In the genomic region with DNA sequence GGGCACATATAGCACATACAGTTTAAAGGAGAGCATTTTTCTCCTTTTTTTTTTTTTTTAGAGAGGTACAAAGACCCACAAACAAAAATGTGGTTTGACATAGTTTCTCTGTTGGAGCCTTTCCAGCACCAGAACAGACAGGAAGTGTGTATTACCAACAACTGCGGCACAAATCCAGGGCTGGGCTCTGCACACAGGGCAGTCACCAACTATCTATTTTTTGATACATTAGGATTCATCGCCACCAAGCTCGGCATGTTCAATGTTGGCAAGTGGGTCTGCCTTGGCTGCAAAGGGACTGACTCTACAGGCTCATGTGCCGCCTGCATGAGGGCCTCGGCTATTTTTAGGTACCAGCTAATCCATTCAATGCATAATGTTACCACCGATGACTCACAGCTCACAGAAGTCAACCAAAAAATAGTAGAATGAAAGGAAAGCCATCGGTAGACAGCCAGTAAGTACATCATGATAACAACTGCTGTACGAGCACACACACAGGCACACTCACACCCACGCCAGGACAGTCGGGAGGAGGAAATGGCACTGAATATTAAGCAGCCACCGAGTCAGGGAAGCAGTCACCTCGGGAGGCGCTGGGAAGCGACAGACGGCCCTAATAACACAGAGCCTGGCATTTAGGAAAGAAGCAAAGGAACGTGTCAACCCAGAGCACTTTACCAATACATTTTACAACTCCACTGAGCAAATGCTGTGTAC, we compare ENCODE assay signal across 8 cellular contexts.
DNase-seq lines count a peak whose midpoint lies in the region; ATAC-seq and TF ChIP-seq lines count a peak whose summit lies in the region.

No MANE protein-coding gene starts in this region.

- H3K9me3 ChIP-seq in esophagus squamous epithelium: no peaks in the 10 kb centered on the region

- H3K27ac ChIP-seq in esophagus squamous epithelium: peak overlapping the region; percentile 67 to 89 (median 85)

- H3K27me3 Mint-ChIP-seq in activated T-cell treated with anti-CD3 and anti-CD28 coated beads, Interleukin-2, amount 50 U/mL, for 24 hours: no peaks in the 10 kb centered on the region
- no peaks in the 10 kb centered on the region for H3K27me3 Mint-ChIP-seq in natural killer cell treated with Interleukin-12 subunit alpha and Interleukin-12 subunit beta and Interleukin-15 and Interleukin-18, amount 100 ng/mL, for 72 hours
- H3K27me3 Mint-ChIP-seq in stimulated activated naive CD8-positive, alpha-beta T cell treated with anti-CD3 and anti-CD28 coated beads, Interleukin-15, Interleukin-2, amounts not matched to agents 100 ng/mL and 50 ng/mL, for 24 hours: no peaks in the 10 kb centered on the region

- DNase-seq in activated gamma-delta T cell treated with Interleukin-2 at 50 U/mL for 16 hours (peak; percentile 54), activated gamma-delta T cell (lab: John Stamatoyannopoulos, UW) (no peak), OCI-M1 (lab: John Stamatoyannopoulos, UW) (peak; percentile 94), esophagus squamous epithelium (lab: John Stamatoyannopoulos, UW) (no peak)
- peak; percentile 81 for DNase-seq in activated T-cell treated with anti-CD3 and anti-CD28 coated beads, Interleukin-2, amount 50 U/mL, for 24 hours
- DNase-seq in natural killer cell treated with Interleukin-12 subunit alpha and Interleukin-12 subunit beta and Interleukin-15 and Interleukin-18, amount 100 ng/mL, for 72 hours (ENCODE audit: low spot score): peak; percentile 81

- peaks cover 16 to 71% (median 44%) of the 10 kb centered on the region in 3 donors for H3K4me1 ChIP-seq in esophagus squamous epithelium

- H3K27me3 ChIP-seq in esophagus squamous epithelium: no peaks in the 10 kb centered on the region

- no peaks in the 10 kb centered on the region for H3K9me3 Mint-ChIP-seq in activated T-cell treated with anti-CD3 and anti-CD28 coated beads, Interleukin-2, amount 50 U/mL, for 24 hours
- no peaks in the 10 kb centered on the region for H3K9me3 Mint-ChIP-seq in natural killer cell treated with Interleukin-12 subunit alpha and Interleukin-12 subunit beta and Interleukin-15 and Interleukin-18, amount 100 ng/mL, for 72 hours
- no peaks in the 10 kb centered on the region for H3K9me3 Mint-ChIP-seq in stimulated activated naive CD8-positive, alpha-beta T cell treated with anti-CD3 and anti-CD28 coated beads, Interleukin-15, Interleukin-2, amounts not matched to agents 100 ng/mL and 50 ng/mL, for 24 hours

- H3K4me3 Mint-ChIP-seq in activated T-cell treated with anti-CD3 and anti-CD28 coated beads, Interleukin-2, amount 50 U/mL, for 24 hours: peak overlapping the region; percentile 63
- H3K4me3 Mint-ChIP-seq in natural killer cell treated with Interleukin-12 subunit alpha and Interleukin-12 subunit beta and Interleukin-15 and Interleukin-18, amount 100 ng/mL, for 72 hours: peak overlapping the region; percentile 85
- peak overlapping the region; percentile 72 for H3K4me3 Mint-ChIP-seq in stimulated activated naive CD8-positive, alpha-beta T cell treated with anti-CD3 and anti-CD28 coated beads, Interleukin-15, Interleukin-2, amounts not matched to agents 100 ng/mL and 50 ng/mL, for 24 hours

- H3K27ac Mint-ChIP-seq in activated T-cell treated with anti-CD3 and anti-CD28 coated beads, Interleukin-2, amount 50 U/mL, for 24 hours: peak overlapping the region; percentile 91
- peak overlapping the region; percentile 80 to 93 for H3K27ac Mint-ChIP-seq in natural killer cell treated with Interleukin-12 subunit alpha and Interleukin-12 subunit beta and Interleukin-15 and Interleukin-18, amount 100 ng/mL, for 72 hours
- peak overlapping the region; percentile 87 for H3K27ac Mint-ChIP-seq in stimulated activated naive CD8-positive, alpha-beta T cell treated with anti-CD3 and anti-CD28 coated beads, Interleukin-15, Interleukin-2, amounts not matched to agents 100 ng/mL and 50 ng/mL, for 24 hours

- intact Hi-C loops in esophagus squamous epithelium (cut with DNase I): no loop called here

- WGBS in esophagus squamous epithelium, 2 donors: 0 to 7% methylated on average over 12 to 15 of the region's 16 CpGs

- H3K36me3 ChIP-seq in esophagus squamous epithelium: peaks cover 0 to 6% (median 0%) of the 10 kb centered on the region in 3 donors

- peak overlapping the region; percentile 5 to 52 (median 18) for H3K4me3 ChIP-seq in esophagus squamous epithelium

- peak; percentile 55 for ATAC-seq in HG03097 (IDR thresholded peaks at IDR 0.05; ENCODE audit: low FRiP score, unreplicated experiment)
- ATAC-seq in natural killer cell treated with Interleukin-12 subunit alpha and Interleukin-12 subunit beta and Interleukin-15 and Interleukin-18, amount 100 ng/mL, for 72 hours: peak; percentile 69 to 71

- peaks cover 8% of the 10 kb centered on the region for H3K36me3 Mint-ChIP-seq in activated T-cell treated with anti-CD3 and anti-CD28 coated beads, Interleukin-2, amount 50 U/mL, for 24 hours (ENCODE audit: low read depth)
- H3K36me3 Mint-ChIP-seq in natural killer cell treated with Interleukin-12 subunit alpha and Interleukin-12 subunit beta and Interleukin-15 and Interleukin-18, amount 100 ng/mL, for 72 hours: no peaks in the 10 kb centered on the region
- H3K36me3 Mint-ChIP-seq in stimulated activated naive CD8-positive, alpha-beta T cell treated with anti-CD3 and anti-CD28 coated beads, Interleukin-15, Interleukin-2, amounts not matched to agents 100 ng/mL and 50 ng/mL, for 24 hours (ENCODE audit: low read depth): peaks cover 3% of the 10 kb centered on the region

- peaks cover 81% of the 10 kb centered on the region for H3K4me1 Mint-ChIP-seq in activated T-cell treated with anti-CD3 and anti-CD28 coated beads, Interleukin-2, amount 50 U/mL, for 24 hours (ENCODE audit: low read depth)
- H3K4me1 Mint-ChIP-seq in natural killer cell treated with Interleukin-12 subunit alpha and Interleukin-12 subunit beta and Interleukin-15 and Interleukin-18, amount 100 ng/mL, for 72 hours (ENCODE audit: low read depth in 2 of 2): peaks cover 65 to 74% of the 10 kb centered on the region in 2 donors
- H3K4me1 Mint-ChIP-seq in stimulated activated naive CD8-positive, alpha-beta T cell treated with anti-CD3 and anti-CD28 coated beads, Interleukin-15, Interleukin-2, amounts not matched to agents 100 ng/mL and 50 ng/mL, for 24 hours (ENCODE audit: low read depth): peaks cover 79% of the 10 kb centered on the region

- TF ChIP-seq POLR2A in esophagus squamous epithelium (IDR thresholded peaks at IDR 0.05): no peak

- TF ChIP-seq CTCF in esophagus squamous epithelium (IDR thresholded peaks at IDR 0.05): no peak

Comparison
In these comparisons a context has a peak if more than half of its experiments do, and no peak if none do; other contexts are left out.
1. DNase-seq: peak in activated gamma-delta T cell treated with Interleukin-2 at 50 U/mL for 16 hours (single experiment), OCI-M1 (single experiment), activated T-cell treated with anti-CD3 and anti-CD28 coated beads, Interleukin-2, amount 50 U/mL, for 24 hours (single experiment) and natural killer cell treated with Interleukin-12 subunit alpha and Interleukin-12 subunit beta and Interleukin-15 and Interleukin-18, amount 100 ng/mL, for 72 hours (single experiment); none in activated gamma-delta T cell (single experiment) and esophagus squamous epithelium (single experiment).
2. Peak in every context shown above with its lines, with median percentiles within 50 percentile points of each other: H3K27ac Mint-ChIP-seq and H3K4me3 Mint-ChIP-seq.